In the genomic region with DNA sequence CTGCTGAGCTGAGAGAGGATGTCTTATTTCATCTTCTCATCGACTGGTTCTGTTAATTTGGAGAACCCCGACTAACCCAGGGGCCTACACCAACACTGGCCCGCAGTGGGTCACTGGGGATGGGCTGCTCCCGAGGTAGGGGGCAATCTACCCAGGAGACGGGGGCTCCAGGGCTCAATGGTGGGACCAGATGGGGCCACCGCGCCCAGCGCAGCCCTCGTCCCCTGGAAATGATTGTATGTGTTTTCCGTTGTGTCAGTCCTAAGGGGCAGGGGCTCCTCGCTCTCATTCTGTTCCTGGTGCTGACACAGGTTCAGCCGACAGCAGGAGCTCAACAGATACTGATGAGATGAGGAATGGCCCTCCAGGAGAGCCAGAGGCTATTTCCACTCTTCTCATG, we compare ENCODE assay signal across 29 cellular contexts. TPM values are rescaled to one million over a fixed set of nuclear protein-coding genes. Genes with fewer than 3 reads are reported as not detected.
DNase-seq lines count a peak whose midpoint lies in the region; ATAC-seq, FAIRE-seq and TF ChIP-seq lines count a peak whose summit lies in the region.
"Had no signal": no experiment of that assay in that cellular context is flagged by ENCODE, and none has a peak within 500 bp of the region (broad histone marks: within the 10 kb centered on the region; RNA-seq: fewer than 3 reads in every experiment).

No MANE protein-coding gene starts in this region.

- no peak for FAIRE-seq in frontal cortex (lab: Jason Lieb, UNC)
- no peak for FAIRE-seq in D721Med (lab: Jason Lieb, UNC)
- FAIRE-seq: A549, colon, TTC549 had no signal

- H3K27ac ChIP-seq in right atrium auricular region, result peak overlapping the region; percentile 89 to 98
- H3K27ac ChIP-seq in skeletal muscle tissue (ENCODE audit: low read depth, low read length), result peak overlapping the region; percentile 97
- H3K27ac ChIP-seq: brain microvascular endothelial cell had no signal

- no peaks in the 10 kb centered on the region for H3K27me3 ChIP-seq in right atrium auricular region
- H3K27me3 ChIP-seq in skeletal muscle tissue (ENCODE audit: control insufficient read depth in 3 of 3, insufficient read depth in 3 of 3, low read length in 3 of 3), result no peaks in the 10 kb centered on the region
- H3K27me3 ChIP-seq: adrenal gland, brain microvascular endothelial cell, Peyer's patch had no signal

- no peaks in the 10 kb centered on the region for H3K9me3 ChIP-seq in right atrium auricular region
- H3K9me3 ChIP-seq in skeletal muscle tissue (ENCODE audit: control insufficient read depth in 3 of 3, low read length in 3 of 3), result no peaks in the 10 kb centered on the region
- H3K9me3 ChIP-seq: A549, adrenal gland, HAP-1, Peyer's patch had no signal

- ATAC-seq in Right ventricle myocardium inferior, result no peak
- ATAC-seq: A549; activated CD8-positive, alpha-beta T cell treated with anti-CD3 and anti-CD28 coated beads, Interleukin-2, amount 10 ng/mL, durations not matched to agents 7 days and 5 days; stimulated activated naive B cell treated with anti-CD40 and anti-IgM and Interleukin-4, amounts not matched to agents 10 μg/mL and 1 μg/mL and 100 μg/mL, for 72 hours had no signal

- H3K36me3 ChIP-seq in right atrium auricular region (peaks cover 3% of the 10 kb centered on the region), skeletal muscle tissue (ENCODE audit: control insufficient read depth in 3 of 3, insufficient read depth in 3 of 3, low read length in 3 of 3) (peaks cover 0 to 2% (median under 1%) of the 10 kb centered on the region in 3 donors)
- H3K36me3 ChIP-seq: adrenal gland, brain microvascular endothelial cell, Peyer's patch had no signal

- peaks cover 0 to 89% of the 10 kb centered on the region in 2 donors for H3K4me1 ChIP-seq in right atrium auricular region
- peaks cover 63 to 73% (median 72%) of the 10 kb centered on the region in 3 donors for H3K4me1 ChIP-seq in skeletal muscle tissue (ENCODE audit: control insufficient read depth in 3 of 3, insufficient read depth in 3 of 3, low read length in 3 of 3)

- H3K4me3 ChIP-seq in right atrium auricular region (no peak overlapping the region), skeletal muscle tissue (ENCODE audit: low read length in 3 of 3) (no peak overlapping the region)
- H3K4me3 ChIP-seq: A549, adrenal gland, HAP-1, Peyer's patch had no signal

- DNase-seq in right atrium auricular region (ENCODE audit: low spot score), result no peak
- DNase-seq in Right ventricle myocardium inferior (ENCODE audit: missing footprints), result no peak
- DNase-seq in iPS-NIHi11 (ENCODE audit: low spot score), result peak; percentile 2
- DNase-seq in activated CD4-positive, CD25-positive, alpha-beta regulatory T cell treated with anti-CD3 and anti-CD28 coated beads, Interleukin-2, amount 50 U/mL, for 72 hours, result no peak
- no peak for DNase-seq in frontal cortex (ENCODE audit: low spot score in 2 of 2)
- DNase-seq in retina, result no peak
- no peak for DNase-seq in D721Med (ENCODE audit: insufficient read length, low spot score)
- DNase-seq: activated CD4-positive, alpha-beta T cell treated with anti-CD3 and anti-CD28 coated beads for 1 hour; activated CD8-positive, alpha-beta T cell treated with anti-CD3 and anti-CD28 coated beads, Interleukin-2, amount 10 ng/mL, durations not matched to agents 7 days and 5 days; activated gamma-delta T cell treated with Interleukin-2 at 50 U/mL for 16 hours; activated T-cell treated with anti-CD3 and anti-CD28 coated beads, Interleukin-2, amount 50 U/mL, for 1 hour; DND-41; effector memory CD4-positive, alpha-beta T cell; NCI-H2171; NCI-H524 treated with DMSO at 0.1 percent for 48 hours; Peyer's patch; stimulated activated CD4-positive, alpha-beta T cell treated with anti-CD3 and anti-CD28 coated beads, Interleukin-12 subunit alpha, Interleukin-12 subunit beta, amount 100 ng/mL, for 4 hours; stimulated activated CD4-positive, alpha-beta T cell treated with anti-CD3 and anti-CD28 coated beads, Interleukin-4, amount 100 ng/mL, for 24 hours; stimulated activated naive B cell treated with anti-CD40 and anti-IgM and Interleukin-4, amounts not matched to agents 10 μg/mL and 1 μg/mL and 100 μg/mL, for 72 hours had no signal

- peak overlapping the region in 1 of 3 donors; percentile 45 for H3K9ac ChIP-seq in skeletal muscle tissue (ENCODE audit: low read depth in 1 of 3, low read length in 3 of 3)

- intact Hi-C loops in Right ventricle myocardium inferior (cut with DNase I), result no loop called here

- TF ChIP-seq CTCF in right atrium auricular region (IDR thresholded peaks at IDR 0.05) (no peak), D721Med (IDR thresholded peaks at IDR 0.05; ENCODE audit: insufficient read depth, missing control alignments) (no peak)

RNA-seq across cellular contexts. Expression of a gene that starts 20.7 kb away (rescaled TPM):
- total RNA-seq in right atrium auricular region (10 to 100 TPM; 40.8 to 78.6 TPM), Right ventricle myocardium inferior (81.2 TPM), skeletal muscle tissue (18.3 TPM), frontal cortex (0.41 TPM)
- total RNA-seq: T-helper 1 cell treated with Interleukin-12 subunit alpha and Interleukin-12 subunit beta and Interleukin-4 antibody, amounts not matched to agents 30 ng/mL and 1 ng/mL, for 36 hours had no signal

RNA-seq across cellular contexts. Expression of a gene that starts 50.8 kb away (rescaled TPM):
- 100 to 1,000 TPM; 265 to 288 TPM for total RNA-seq in right atrium auricular region
- total RNA-seq in Right ventricle myocardium inferior, result 268 TPM
- total RNA-seq in skeletal muscle tissue, result 28.7 TPM
- total RNA-seq in frontal cortex, result 11.8 TPM

RNA-seq across cellular contexts. Expression of a gene that starts 59.6 kb away (rescaled TPM):
- not detected for total RNA-seq in right atrium auricular region
- total RNA-seq in Right ventricle myocardium inferior, result 0.41 TPM
- total RNA-seq in skeletal muscle tissue, result not detected
- total RNA-seq in frontal cortex, result 0.82 TPM
- total RNA-seq: kidney epithelial cell, LHCN-M2, Peyer's patch had no signal

Comparison
In these comparisons a context has a peak if more than half of its experiments do, and no peak if none do; other contexts are left out.
1. RNA of a gene that starts 20.7 kb away (total RNA-seq): 81.2 TPM in Right ventricle myocardium inferior (single experiment), 40.8 to 78.6 TPM in right atrium auricular region and 18.3 TPM in skeletal muscle tissue (single experiment); 0.41 TPM in frontal cortex (single experiment); every median in the first group is over 10 times any median in the second.